Comparison of ENCODE assay signal across 8 cellular contexts in genomic region chr7:129225206-129225930, GRCh38. TPM values are rescaled to one million over a fixed set of nuclear protein-coding genes. Genes with fewer than 3 reads are reported as not detected.
DNase-seq lines count a peak whose midpoint lies in the region; ATAC-seq and TF ChIP-seq lines count a peak whose summit lies in the region.

No MANE protein-coding gene starts in this region.

- POLR2A ChIA-PET in BJ (lab: Charles Lee), result interaction anchor here (0.6 kb wide), 2 partner anchors 134 to 247 kb away, joined by 3 to 6 read pairs; no protein-coding TSS in a partner anchor
- POLR2A ChIA-PET in OCI-LY7 (lab: Charles Lee), result interaction anchor here (0.7 to 1.8 kb wide), 6 partner anchors 8 to 961 kb away, joined by 3 to 5 read pairs (median 4); partner anchors contain the start of gene ATP6V1F

- no peak for TF ChIP-seq RAD21 in neural cell (conservative IDR thresholded peaks at IDR 0.05)

- intact Hi-C loops in OCI-LY7 (cut with micrococcal nuclease; ENCODE audit: unreplicated experiment), result loop anchor here (2.0 kb wide), 1 partner anchor 45 kb away; no protein-coding TSS in a partner anchor

- CTCF ChIA-PET in BJ (lab: Yijun Ruan, JAX), result interaction anchor here (0.6 to 2.5 kb wide), 6 partner anchors 23 to 726 kb away, joined by 3 to 14 read pairs (median 3); no protein-coding TSS in a partner anchor
- CTCF ChIA-PET in OCI-LY7 (lab: Charles Lee; ENCODE audit: unreplicated experiment), result interaction anchor here (0.5 to 0.8 kb wide), 2 partner anchors 143 to 1090 kb away, joined by 3 read pairs; no protein-coding TSS in a partner anchor

- ATAC-seq in GM19351 (IDR thresholded peaks at IDR 0.05; ENCODE audit: unreplicated experiment) (peak; percentile 43), HG03442 (IDR thresholded peaks at IDR 0.05; ENCODE audit: unreplicated experiment) (peak; percentile 34)

- H3K27me3 ChIP-seq in BJ (ENCODE audit: control insufficient read depth, insufficient read depth, low read length) (no peaks in the 10 kb centered on the region), neural cell (ENCODE audit: insufficient read depth, low read depth, low read length) (no peaks in the 10 kb centered on the region), stomach smooth muscle (ENCODE audit: control insufficient read depth in 1 of 2, insufficient read depth in 2 of 2, low read length in 2 of 2) (no peaks in the 10 kb centered on the region)

- no peak for TF ChIP-seq EP300 in neural cell (conservative IDR thresholded peaks at IDR 0.05; ENCODE audit: poor library complexity, severe bottlenecking)

- no TSS peak for BruUV-seq in OCI-LY7 (replicated peaks; lab: Mats Ljungman, UMichigan)

- peaks cover 4% of the 10 kb centered on the region; the same call in 1 of the 2 replicates for H4K20me1 ChIP-seq in OCI-LY7 (ENCODE audit: insufficient read depth, low read length)
- no peaks in the 10 kb centered on the region for H4K20me1 ChIP-seq in neural cell (ENCODE audit: insufficient read depth)

- peak overlapping the region; percentile 28 for H3K27ac ChIP-seq in OCI-LY7 (ENCODE audit: low read depth, low read length, poor library complexity, severe bottlenecking)
- H3K27ac ChIP-seq in neural cell (ENCODE audit: low read length), result peak overlapping the region; percentile 83
- peak overlapping the region; percentile 24 for H3K27ac ChIP-seq in stomach smooth muscle (ENCODE audit: low read length)

- H3K9me3 ChIP-seq in OCI-LY7 (ENCODE audit: low read length) (no peaks in the 10 kb centered on the region), neural cell (ENCODE audit: low read length) (no peaks in the 10 kb centered on the region), stomach smooth muscle (ENCODE audit: control insufficient read depth in 2 of 2, low read length in 2 of 2) (no peaks in the 10 kb centered on the region)

- H3K9ac ChIP-seq in neural cell (ENCODE audit: low read length) (peak overlapping the region; percentile 87), stomach smooth muscle (ENCODE audit: low read length in 2 of 2) (peak overlapping the region; percentile 63 to 74)

- no peak for DNase-seq in BJ (ENCODE audit: low read depth)
- peak; percentile 71 for DNase-seq in OCI-LY7 (ENCODE audit: low spot score)
- peak; percentile 25 to 46 for DNase-seq in activated T-helper 1 cell treated with anti-CD3 and anti-CD28 coated beads, Interleukin-2, amount 50 U/mL, for 16 hours (ENCODE audit: low read depth in 1 of 2, low spot score in 1 of 2)
- DNase-seq in fibroblast of mammary gland (ENCODE audit: low read depth), result peak; percentile 14

- H3F3A ChIP-seq in neural cell (ENCODE audit: insufficient read depth, low read length, poor library complexity, severe bottlenecking), result peaks cover 6% of the 10 kb centered on the region

- TF ChIP-seq CTCF in BJ (IDR thresholded peaks at IDR 0.05; ENCODE audit: insufficient read depth, low read depth, low read length) (no peak), OCI-LY7 (conservative IDR thresholded peaks at IDR 0.05; ENCODE audit: low read length) (no peak), fibroblast of mammary gland (conservative IDR thresholded peaks at IDR 0.05; ENCODE audit: control insufficient read depth, insufficient read depth, low read depth, low read length) (no peak), neural cell (IDR thresholded peaks at IDR 0.05; ENCODE audit: poor library complexity, severe bottlenecking) (no peak)

- H3K9me2 ChIP-seq in OCI-LY7 (ENCODE audit: insufficient read depth, low read length) (no peaks in the 10 kb centered on the region), neural cell (ENCODE audit: insufficient read depth, low read length) (no peaks in the 10 kb centered on the region)

- H3K36me3 ChIP-seq in BJ (ENCODE audit: control insufficient read depth, insufficient read depth, low read length), result no peaks in the 10 kb centered on the region
- no peaks in the 10 kb centered on the region for H3K36me3 ChIP-seq in OCI-LY7 (ENCODE audit: insufficient read depth, low read length)
- no peaks in the 10 kb centered on the region for H3K36me3 ChIP-seq in neural cell (ENCODE audit: insufficient read depth, low read length)
- H3K36me3 ChIP-seq in stomach smooth muscle (ENCODE audit: control insufficient read depth in 2 of 2, insufficient read depth in 2 of 2, low read length in 2 of 2), result no peaks in the 10 kb centered on the region

- H3K79me2 ChIP-seq in OCI-LY7 (ENCODE audit: insufficient read depth, low read depth, low read length), result no peaks in the 10 kb centered on the region
- peaks cover 31% of the 10 kb centered on the region for H3K79me2 ChIP-seq in neural cell (replicated peaks; ENCODE audit: insufficient read depth, low read length)

- H3K4me2 ChIP-seq in OCI-LY7 (ENCODE audit: low read length), result peak overlapping the region; percentile 85
- H3K4me2 ChIP-seq in neural cell (ENCODE audit: low read length), result peak overlapping the region; percentile 78

- peaks cover 41% of the 10 kb centered on the region for H3K4me1 ChIP-seq in OCI-LY7 (ENCODE audit: insufficient read depth, low read length, poor library complexity, severe bottlenecking)
- H3K4me1 ChIP-seq in stomach smooth muscle (ENCODE audit: control insufficient read depth, insufficient read depth, low read length), result no peaks in the 10 kb centered on the region

- H2AFZ ChIP-seq in OCI-LY7 (ENCODE audit: low read length) (peak overlapping the region; percentile 64), neural cell (ENCODE audit: low read depth, low read length) (peak overlapping the region; percentile 60)

- H3K4me3 ChIP-seq in BJ (ENCODE audit: low read depth, low read length), result peak overlapping the region; percentile 88
- peak overlapping the region; percentile 81 for H3K4me3 ChIP-seq in OCI-LY7 (ENCODE audit: low read depth, low read length, poor library complexity, severe bottlenecking)
- peak overlapping the region; percentile 80 for H3K4me3 ChIP-seq in fibroblast of mammary gland (ENCODE audit: control insufficient read depth, low read depth, low read length)
- peak overlapping the region; percentile 77 for H3K4me3 ChIP-seq in neural cell (ENCODE audit: low read length)
- H3K4me3 ChIP-seq in stomach smooth muscle (ENCODE audit: low read length in 2 of 2), result peak overlapping the region; percentile 78 to 91

TF ChIP-seq in neural cell, 6 proteins besides CTCF, POLR2A, EP300 and RAD21:
- TF ChIP-seq MXI1 (conservative IDR thresholded peaks at IDR 0.05; ENCODE audit: poor library complexity, severe bottlenecking) (peak; percentile 39), SMC3 (conservative IDR thresholded peaks at IDR 0.05; ENCODE audit: poor library complexity) (peak; percentile 35), POLR2AphosphoS5 (IDR thresholded peaks at IDR 0.05) (peak; percentile 48), TAF1 (IDR thresholded peaks at IDR 0.05; ENCODE audit: low read depth) (no peak)

RNA-seq across cellular contexts. Expression of gene AHCYL2, which starts 0.5 kb away (rescaled TPM):
- 7.8 and 11.4 TPM in 2 replicates for polyA plus RNA-seq in BJ (2011; rRNA removed)
- polyA minus RNA-seq in BJ (2011; rRNA and poly(A)+ RNA removed), result 6.1 and 9.2 TPM in 2 replicates
- total RNA-seq in OCI-LY7 (2014; rRNA removed; shearing (Covaris generic)), result 3.6 and 5.0 TPM in 2 replicates
- 8.7 and 9.7 TPM in 2 replicates for total RNA-seq in OCI-LY7 (2022)
- 38.8 and 39.9 TPM in 2 replicates for polyA plus RNA-seq in neural cell
- 51.9 and 64.6 TPM in 2 replicates for polyA minus RNA-seq in neural cell

RNA-seq across cellular contexts. Expression of gene SMO, which starts 36.9 kb away (rescaled TPM):
- 7.6 and 10.8 TPM in 2 replicates for polyA plus RNA-seq in BJ (2011; rRNA removed)
- 11.5 and 21.1 TPM in 2 replicates for polyA minus RNA-seq in BJ (2011; rRNA and poly(A)+ RNA removed)
- 0.25 TPM in 1 of 2 replicates, not detected in the other for total RNA-seq in OCI-LY7 (2014; rRNA removed; shearing (Covaris generic))
- 0.17 and 0.22 TPM in 2 replicates for total RNA-seq in OCI-LY7 (2022)
- polyA plus RNA-seq in neural cell, result 8.8 and 14.7 TPM in 2 replicates
- 13.1 and 18.5 TPM in 2 replicates for polyA minus RNA-seq in neural cell

Comparison
In these comparisons a context has a peak if more than half of its experiments do, and no peak if none do; other contexts are left out.
1. H3K27ac ChIP-seq: peak in every context shown above with its lines; median percentile 83 in neural cell; 28 in OCI-LY7; 24 in stomach smooth muscle.